ENCODE assay signal across 8 cellular contexts in the genomic region with DNA sequence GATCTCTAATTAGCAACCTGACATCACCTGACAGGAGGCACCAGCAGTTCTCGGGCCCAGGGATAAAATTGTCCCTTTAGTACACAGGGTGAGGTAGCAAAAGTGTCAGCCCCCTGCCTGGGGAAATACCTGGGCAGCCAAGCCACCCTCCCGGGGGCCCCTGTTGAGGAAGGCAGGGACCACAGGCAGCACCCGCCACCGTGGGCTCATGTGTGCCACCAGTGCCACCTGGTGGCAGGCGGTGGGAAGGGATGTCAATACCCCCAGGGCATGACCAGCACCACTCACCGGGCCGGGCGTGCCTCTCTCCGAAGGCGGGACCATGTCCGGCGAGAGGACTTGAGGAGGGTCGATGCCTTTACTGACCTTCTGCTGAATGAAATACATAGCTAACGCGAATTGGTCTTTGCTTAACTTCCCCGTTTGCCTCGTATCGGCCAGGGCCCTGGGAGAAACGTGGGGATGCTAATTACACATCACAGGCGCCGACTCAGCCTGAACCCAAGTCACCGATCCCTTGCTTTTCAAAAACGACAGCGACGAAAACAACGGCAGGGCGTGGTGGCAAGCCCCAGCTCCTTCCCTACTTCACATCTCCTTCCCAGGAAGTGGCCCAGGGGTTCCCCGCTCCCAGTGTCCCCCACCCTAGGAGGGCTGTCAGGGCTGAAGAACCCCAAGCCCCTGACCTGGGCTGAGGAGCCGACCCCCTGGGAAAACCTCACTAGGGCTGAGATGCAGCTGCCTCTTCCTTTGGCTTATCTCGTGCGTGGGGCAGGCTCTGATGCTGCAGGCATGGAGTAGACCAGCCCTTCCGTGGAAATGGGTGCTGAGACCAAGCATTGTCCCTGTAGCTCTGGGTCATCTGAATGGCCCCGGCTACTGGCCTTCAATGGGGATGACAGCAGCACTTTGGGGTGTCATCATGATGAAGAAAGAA. TPM values are rescaled to one million over a fixed set of nuclear protein-coding genes. Genes with fewer than 3 reads are reported as not detected.
DNase-seq lines count a peak whose midpoint lies in the region; ATAC-seq and TF ChIP-seq lines count a peak whose summit lies in the region.

No MANE protein-coding gene starts in this region.

- H2AFZ ChIP-seq in SU-DHL-6 (ENCODE audit: low read depth, low read length, severe bottlenecking): no peak overlapping the region

- no peaks in the 10 kb centered on the region for H3K9me2 ChIP-seq in SU-DHL-6 (replicated peaks; ENCODE audit: insufficient read depth, low read length)

- peaks cover 0 to 45% (median 33%) of the 10 kb centered on the region in 12 donors for H3K4me1 ChIP-seq in heart left ventricle

- H3K9me3 ChIP-seq in SU-DHL-6 (ENCODE audit: insufficient read depth, low read length): no peaks in the 10 kb centered on the region
- no peaks in the 10 kb centered on the region for H3K9me3 ChIP-seq in heart left ventricle

- H3K27ac Mint-ChIP-seq in HFFc6: no peak overlapping the region

- peak; percentile 89 for TF ChIP-seq CTCF in HFFc6 (IDR thresholded peaks at IDR 0.05)
- peak; percentile 84 for TF ChIP-seq CTCF in SU-DHL-6 (IDR thresholded peaks at IDR 0.05; ENCODE audit: insufficient read depth, low read length, poor library complexity, severe bottlenecking)
- peak; percentile 83 to 96 (median 88) for TF ChIP-seq CTCF in heart left ventricle (IDR thresholded peaks at IDR 0.05)
- TF ChIP-seq CTCF in retinal pigment epithelial cell (conservative IDR thresholded peaks at IDR 0.05; ENCODE audit: low read depth, low read length): peak; percentile 90

- H3K27me3 ChIP-seq in SU-DHL-6 (ENCODE audit: low read length) (no peaks in the 10 kb centered on the region), heart left ventricle (no peaks in the 10 kb centered on the region)

- H3K4me1 Mint-ChIP-seq in HFFc6 (ENCODE audit: low read depth): peaks cover 5% of the 10 kb centered on the region; the same call in 1 of the 2 replicates

- H3K9ac ChIP-seq in SU-DHL-6 (ENCODE audit: low read length): no peak overlapping the region

- no peak overlapping the region for H3K4me2 ChIP-seq in SU-DHL-6 (ENCODE audit: low read depth, low read length, poor library complexity, severe bottlenecking)

- no peak overlapping the region for H3K4me3 Mint-ChIP-seq in HFFc6

- WGBS in heart left ventricle, 4 donors: 54 to 58% (median 56%) methylated on average over 30 to 33 of the region's 33 CpGs

- no peaks in the 10 kb centered on the region for H3K79me2 ChIP-seq in SU-DHL-6 (ENCODE audit: insufficient read depth, low read length)

- DNase-seq in COLO829 (ENCODE audit: low spot score) (peak; percentile 65), HFFc6 (peak; percentile 13), heart left ventricle (peak; percentile 63 to 85 (median 72)), retinal pigment epithelial cell (ENCODE audit: low read depth) (no peak)
- peak; percentile 72 for DNase-seq in activated naive CD4-positive, alpha-beta T cell treated with anti-CD3 and anti-CD28 coated beads, Interleukin-2, amount 50 U/mL, for 16 hours

- no peaks in the 10 kb centered on the region for H3K9me3 Mint-ChIP-seq in HFFc6

- no peaks in the 10 kb centered on the region for H3F3A ChIP-seq in SU-DHL-6 (ENCODE audit: insufficient read depth)

- peaks cover 12% of the 10 kb centered on the region for H3K36me3 Mint-ChIP-seq in HFFc6 (ENCODE audit: low read depth)

- H4K20me1 ChIP-seq in SU-DHL-6 (ENCODE audit: low read depth, low read length): no peaks in the 10 kb centered on the region

- intact Hi-C loops in heart left ventricle (cut with DNase I): loop anchor here in 1 of 10 donors (10.0 kb wide), 1 partner anchor 173 kb away; no protein-coding TSS in a partner anchor

- H3K36me3 ChIP-seq in SU-DHL-6 (ENCODE audit: low read length) (peaks cover 29% of the 10 kb centered on the region), heart left ventricle (peaks cover 0 to 88% (median 77%) of the 10 kb centered on the region in 9 donors)

- peak; percentile 63 to 71 (median 68) for ATAC-seq in heart left ventricle
- ATAC-seq in GM21619 (IDR thresholded peaks at IDR 0.05; ENCODE audit: unreplicated experiment): no peak
- ATAC-seq in HG02884 (IDR thresholded peaks at IDR 0.05; ENCODE audit: unreplicated experiment): no peak

- H3K27me3 Mint-ChIP-seq in HFFc6 (ENCODE audit: insufficient read depth): no peaks in the 10 kb centered on the region; the same call in 1 of the 2 replicates

- H3K27ac ChIP-seq in SU-DHL-6 (ENCODE audit: low read depth, low read length): no peak overlapping the region
- H3K27ac ChIP-seq in heart left ventricle: peak overlapping the region in 6 of 12 donors; percentile 3 to 58 (median 26)

- no peak overlapping the region for H3K4me3 ChIP-seq in SU-DHL-6 (ENCODE audit: insufficient read depth, low read length, poor library complexity, severe bottlenecking)
- no peak overlapping the region for H3K4me3 ChIP-seq in heart left ventricle
- H3K4me3 ChIP-seq in retinal pigment epithelial cell (ENCODE audit: low read length): no peak overlapping the region

- TF ChIP-seq POLR2A in heart left ventricle (IDR thresholded peaks at IDR 0.05): no peak

RNA-seq across cellular contexts. Expression of a gene that starts 53.8 kb away (rescaled TPM):
- total RNA-seq in HFFc6 (2021; fragmentation: NEBNext Ultra II Directional; extraction: Animal tissue kit (Norgen Biotek cat#: 25700)): 10 to 100 TPM; 27.3 to 29.6 (median 28.4) TPM
- total RNA-seq in heart left ventricle: 10 to 100 TPM; 24.5 to 70.1 (median 55.7) TPM
- 10 to 100 TPM; 50.0 to 56.9 TPM for polyA plus RNA-seq in heart left ventricle

Comparison
In these comparisons a context has a peak if more than half of its experiments do, and no peak if none do; other contexts are left out.
1. ATAC-seq: peak in heart left ventricle (4 of 4); none in GM21619 (single experiment) and HG02884 (single experiment).
2. Peak in every context shown above with its lines, with median percentiles within 50 percentile points of each other: CTCF ChIP-seq.